In the genomic region with DNA sequence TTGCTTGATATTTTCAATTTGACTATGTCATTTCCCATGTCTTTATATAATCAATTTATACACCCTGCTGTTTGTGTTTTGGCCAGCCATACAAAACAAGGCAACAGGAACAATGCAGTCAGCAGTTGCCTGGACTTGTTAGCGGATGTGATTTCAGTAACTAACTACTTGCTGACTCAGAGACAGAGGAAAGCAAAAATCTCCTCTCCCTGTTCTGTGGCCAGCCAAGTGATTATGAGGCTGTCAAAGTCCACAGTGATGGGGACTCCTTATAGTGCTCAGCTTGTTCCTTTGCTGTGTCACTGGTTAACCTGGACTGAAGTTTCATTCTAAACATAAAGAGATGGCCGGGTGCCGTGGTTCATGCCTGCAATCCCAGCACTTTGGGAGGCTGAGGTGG, we compare ENCODE assay signal across 11 cellular contexts. TPM values are rescaled to one million over a fixed set of nuclear protein-coding genes. Genes with fewer than 3 reads are reported as not detected.
DNase-seq lines count a peak whose midpoint lies in the region; FAIRE-seq and TF ChIP-seq lines count a peak whose summit lies in the region.
"Had no signal": no experiment of that assay in that cellular context is flagged by ENCODE, and none has a peak within 500 bp of the region (broad histone marks: within the 10 kb centered on the region; RNA-seq: fewer than 3 reads in every experiment).

No MANE protein-coding gene starts in this region.

- dilution Hi-C loops in endothelial cell of umbilical vein (cut with MboI; ENCODE audit: extremely low pct_ligation_motif_present, low sequenced_read_pairs) = no loop called here

- no peak overlapping the region for H3K23ac ChIP-seq in mesendoderm (ENCODE audit: low read length)

- intact Hi-C loops in endothelial cell of umbilical vein (cut with micrococcal nuclease) = loop anchor here (1.0 kb wide), 1 partner anchor 34 kb away; no protein-coding TSS in a partner anchor

- no peaks in the 10 kb centered on the region for H3K9me1 ChIP-seq in endothelial cell of umbilical vein (replicated peaks; ENCODE audit: control insufficient read depth, extremely low read depth, insufficient read depth, low read length)

- no peak for TF ChIP-seq POLR2A in endothelial cell of umbilical vein (IDR thresholded peaks at IDR 0.05; ENCODE audit: low read depth, low read length)

- H3K27ac ChIP-seq in endothelial cell of umbilical vein (ENCODE audit: insufficient read depth, low read depth, low read length) (peak overlapping the region; percentile 71), mesendoderm (ENCODE audit: low read depth, low read length) (no peak overlapping the region)
- H3K27ac ChIP-seq: neutrophil, tibial nerve had no signal

- H3K9ac ChIP-seq in endothelial cell of umbilical vein (replicated peaks; ENCODE audit: extremely low read depth, insufficient read depth, low read length) (no peak overlapping the region), mesendoderm (ENCODE audit: low read length) (no peak overlapping the region)

- H2BK120ac ChIP-seq in mesendoderm (ENCODE audit: low read depth, low read length) = no peak overlapping the region

- H4K5ac ChIP-seq in mesendoderm (ENCODE audit: low read length) = no peak overlapping the region

- CTCF ChIA-PET in endothelial cell of umbilical vein (lab: Charles Lee) = no interaction called here

- H3K56ac ChIP-seq in mesendoderm (ENCODE audit: low read length) = peak overlapping the region; percentile 34

- no peaks in the 10 kb centered on the region for H3K79me1 ChIP-seq in mesendoderm (ENCODE audit: low read length)

- no peak overlapping the region for H3K18ac ChIP-seq in mesendoderm (ENCODE audit: low read length)

- no peak overlapping the region for H2AK5ac ChIP-seq in mesendoderm (ENCODE audit: low read length)

- no peak overlapping the region for H3K4ac ChIP-seq in mesendoderm (ENCODE audit: low read depth, low read length)

- H3K4me2 ChIP-seq in endothelial cell of umbilical vein (ENCODE audit: insufficient read depth, low read length) (no peak overlapping the region), mesendoderm (ENCODE audit: low read length) (no peak overlapping the region)

- POLR2A ChIA-PET in endothelial cell of umbilical vein (lab: Charles Lee) = interaction anchor here (0.6 to 0.7 kb wide), 2 partner anchors 16 to 30 kb away, joined by 3 to 9 read pairs; no protein-coding TSS in a partner anchor

- H3K27me3 ChIP-seq in endothelial cell of umbilical vein (ENCODE audit: control insufficient read depth in 2 of 2, insufficient read depth in 2 of 2, low read length in 2 of 2) = no peaks in the 10 kb centered on the region
- no peaks in the 10 kb centered on the region for H3K27me3 ChIP-seq in mesendoderm (ENCODE audit: insufficient read depth, low read length, poor library complexity)
- H3K27me3 ChIP-seq: neutrophil, tibial nerve had no signal

- BruUV-seq in endothelial cell of umbilical vein (replicated peaks; lab: Mats Ljungman, UMichigan) = no TSS peak

- H4K20me1 ChIP-seq in endothelial cell of umbilical vein (replicated peaks; ENCODE audit: control insufficient read depth, extremely low read depth, insufficient read depth, low read length) = no peaks in the 10 kb centered on the region

- H3K79me2 ChIP-seq in endothelial cell of umbilical vein (ENCODE audit: control insufficient read depth, insufficient read depth, low read length) (no peaks in the 10 kb centered on the region), mesendoderm (ENCODE audit: control insufficient read depth, insufficient read depth, low read length) (no peaks in the 10 kb centered on the region)

- DNase-seq in EH (ENCODE audit: low read depth) (peak; percentile 73), NCI-H226 (peak; percentile 71), endothelial cell of umbilical vein (ENCODE audit: low read depth, low spot score) (peak; percentile 65), mesendoderm (peak; percentile 18), GM19239 (ENCODE audit: insufficient read length, low spot score) (no peak), NCI-H146 (lab: John Stamatoyannopoulos, UW) (no peak), NCI-H446 (lab: John Stamatoyannopoulos, UW) (no peak), UCSD-AML1 (lab: John Stamatoyannopoulos, UW; ENCODE audit: unreplicated experiment) (no peak)
- DNase-seq: activated CD4-positive, CD25-positive, alpha-beta regulatory T cell treated with anti-CD3 and anti-CD28 coated beads, Interleukin-2, amount 50 U/mL, for 72 hours had no signal

- H3K36me3 ChIP-seq in endothelial cell of umbilical vein (ENCODE audit: control insufficient read depth in 2 of 2, extremely low read depth in 1 of 2, insufficient read depth in 2 of 2, low read length in 2 of 2) (no peaks in the 10 kb centered on the region), mesendoderm (ENCODE audit: control insufficient read depth, insufficient read depth, low read length) (no peaks in the 10 kb centered on the region)
- H3K36me3 ChIP-seq: neutrophil, tibial nerve had no signal

- no peak overlapping the region for H2AFZ ChIP-seq in endothelial cell of umbilical vein (ENCODE audit: low read depth, low read length)

- no peak overlapping the region for H2BK15ac ChIP-seq in mesendoderm (replicated peaks; ENCODE audit: low read depth)

- no peak for TF ChIP-seq CTCF in endothelial cell of umbilical vein (IDR thresholded peaks at IDR 0.05; ENCODE audit: extremely low read depth in 1 of 2, insufficient read depth in 1 of 2, low read depth in 1 of 2, low read length in 2 of 2)

- no CpG with 5 or more reads among the region's 3 CpGs for WGBS in mesendoderm (ENCODE audit: extremely low coverage, insufficient coverage, low lambda C conversion rate)

- peaks cover 3% of the 10 kb centered on the region for H3K4me1 ChIP-seq in endothelial cell of umbilical vein (ENCODE audit: control insufficient read depth, extremely low read depth, insufficient read depth, low read length)
- no peaks in the 10 kb centered on the region for H3K4me1 ChIP-seq in mesendoderm (ENCODE audit: control insufficient read depth, low read depth, low read length)
- H3K4me1 ChIP-seq: tibial nerve had no signal

- no peak overlapping the region for H2BK5ac ChIP-seq in mesendoderm (ENCODE audit: low read length)

- FAIRE-seq in endothelial cell of umbilical vein (lab: Jason Lieb, UNC) = peak; percentile 66
- FAIRE-seq in GM19239 (lab: Jason Lieb, UNC) = no peak

- H3K9me3 ChIP-seq in endothelial cell of umbilical vein (replicated peaks; ENCODE audit: control insufficient read depth, insufficient read depth, low read length) = no peaks in the 10 kb centered on the region
- H3K9me3 ChIP-seq: neutrophil, tibial nerve had no signal

- no peak overlapping the region for H4K8ac ChIP-seq in mesendoderm (ENCODE audit: low read depth, low read length)

- no peak overlapping the region for H3K4me3 ChIP-seq in endothelial cell of umbilical vein (replicated peaks in 1 of 3; ENCODE audit: insufficient read depth in 1 of 3, low read depth in 1 of 3, low read length in 3 of 3)
- no peak overlapping the region for H3K4me3 ChIP-seq in mesendoderm (ENCODE audit: low read length)
- H3K4me3 ChIP-seq: tibial nerve had no signal

TF ChIP-seq in endothelial cell of umbilical vein, 7 proteins besides CTCF, POLR2A, EP300 and RAD21:
- TF ChIP-seq JUN (IDR thresholded peaks at IDR 0.05; ENCODE audit: borderline replicate concordance, insufficient read depth, insufficient read length, low read depth) = peak; percentile 51
- TF ChIP-seq GATA2 (IDR thresholded peaks at IDR 0.05; ENCODE audit: insufficient read depth, insufficient read length, low read depth, low read length) = no peak
- TF ChIP-seq EZH2 (IDR thresholded peaks at IDR 0.05; ENCODE audit: borderline replicate concordance, low read depth, low read length, severe bottlenecking) = no peak
- no peak for TF ChIP-seq MYC (IDR thresholded peaks at IDR 0.05; ENCODE audit: low read depth, low read length)
- peak; percentile 51 for TF ChIP-seq FOS (IDR thresholded peaks at IDR 0.05; ENCODE audit: borderline replicate concordance, insufficient read depth, low read length)
- TF ChIP-seq POLR2AphosphoS5 (IDR thresholded peaks at IDR 0.05; ENCODE audit: insufficient read depth, low read depth, low read length) = peak; percentile 37
- TF ChIP-seq, protein P1, sequence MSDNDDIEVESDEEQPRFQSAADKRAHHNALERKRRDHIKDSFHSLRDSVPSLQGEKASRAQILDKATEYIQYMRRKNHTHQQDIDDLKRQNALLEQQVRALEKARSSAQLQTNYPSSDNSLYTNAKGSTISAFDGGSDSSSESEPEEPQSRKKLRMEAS (IDR thresholded peaks at IDR 0.05; ENCODE audit: insufficient read depth, insufficient read length) = no peak

RNA-seq across cellular contexts. Expression of a gene that starts 32.6 kb away (rescaled TPM):
- 503 and 543 TPM in 2 replicates for total RNA-seq in endothelial cell of umbilical vein
- 433 and 493 TPM in 2 replicates for polyA plus RNA-seq in endothelial cell of umbilical vein
- 441 and 461 TPM in 2 replicates for polyA plus RNA-seq in endothelial cell of umbilical vein (2011; cell fraction: cytosol; rRNA removed)
- polyA plus RNA-seq in endothelial cell of umbilical vein (2011; cell fraction: nucleus; rRNA removed) = 379 and 479 TPM in 2 replicates
- polyA plus RNA-seq in endothelial cell of umbilical vein (2012) = 1,126 and 1,231 TPM in 2 replicates
- polyA minus RNA-seq in endothelial cell of umbilical vein = 350 and 416 TPM in 2 replicates
- 23.5 TPM for polyA minus RNA-seq in endothelial cell of umbilical vein (2011; cell fraction: cytosol; rRNA and poly(A)+ RNA removed)
- polyA minus RNA-seq in endothelial cell of umbilical vein (2011; cell fraction: nucleus; rRNA and poly(A)+ RNA removed) = 122 and 144 TPM in 2 replicates
- 190 TPM for polyA plus RNA-seq in mesendoderm (2013, experiment 1 of 2)
- polyA plus RNA-seq in mesendoderm (2013, experiment 2 of 2) = 190 TPM

RNA-seq across cellular contexts. Expression of a gene that starts 34.4 kb away (rescaled TPM):
- total RNA-seq in endothelial cell of umbilical vein = 10.2 and 13.0 TPM in 2 replicates
- 9.6 TPM in 2 replicates for polyA plus RNA-seq in endothelial cell of umbilical vein
- 3.6 and 4.1 TPM in 2 replicates for polyA plus RNA-seq in endothelial cell of umbilical vein (2011; cell fraction: cytosol; rRNA removed)
- polyA plus RNA-seq in endothelial cell of umbilical vein (2011; cell fraction: nucleus; rRNA removed) = 17.7 and 21.4 TPM in 2 replicates
- polyA plus RNA-seq in endothelial cell of umbilical vein (2012) = 5.5 TPM in 2 replicates
- 20.2 and 25.9 TPM in 2 replicates for polyA minus RNA-seq in endothelial cell of umbilical vein
- 5.9 TPM for polyA minus RNA-seq in endothelial cell of umbilical vein (2011; cell fraction: cytosol; rRNA and poly(A)+ RNA removed)
- 15.3 and 33.4 TPM in 2 replicates for polyA minus RNA-seq in endothelial cell of umbilical vein (2011; cell fraction: nucleus; rRNA and poly(A)+ RNA removed)
- 7.0 TPM for polyA plus RNA-seq in mesendoderm (2013, experiment 1 of 2)
- polyA plus RNA-seq in mesendoderm (2013, experiment 2 of 2) = 6.5 TPM

Comparison
In these comparisons a context has a peak if more than half of its experiments do, and no peak if none do; other contexts are left out.
1. DNase-seq: peak in EH (single experiment), NCI-H226 (single experiment), endothelial cell of umbilical vein (single experiment) and mesendoderm (single experiment); none in GM19239 (single experiment), NCI-H146 (single experiment), NCI-H446 (0 of 2) and UCSD-AML1 (single experiment).